In the genomic region with DNA sequence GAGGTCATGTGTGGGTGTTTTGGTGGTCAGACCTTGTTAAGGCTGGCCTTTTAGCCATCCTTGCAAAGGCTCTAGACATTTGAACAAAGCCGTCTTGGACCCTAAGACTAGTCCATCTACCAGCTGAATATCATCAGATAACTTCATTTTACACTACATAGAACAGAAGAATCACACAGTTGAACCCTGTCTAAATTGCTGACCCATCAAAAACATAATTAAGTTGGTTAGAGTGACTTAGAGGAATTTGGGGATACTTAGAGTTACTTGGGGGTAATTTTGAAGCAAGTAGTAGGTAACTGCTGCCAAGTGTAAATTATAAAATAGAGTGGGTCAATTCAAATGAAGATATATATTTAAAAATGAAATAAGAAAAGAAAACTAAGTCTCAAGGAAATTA, we compare ENCODE assay signal across 3 cellular contexts.
TF ChIP-seq lines count a peak whose summit lies in the region.

No MANE protein-coding gene starts in this region.

TF ChIP-seq in A549, 52 proteins besides CTCF, POLR2A, EP300 and RAD21:
- TF ChIP-seq MAFK (IDR thresholded peaks at IDR 0.05; ENCODE audit: partially characterized antibody) (peak; percentile 82), PHF8 (IDR thresholded peaks at IDR 0.05; ENCODE audit: borderline replicate concordance, low read depth) (no peak)

TF ChIP-seq in IMR-90, 13 proteins besides CTCF, POLR2A, EP300 and RAD21:
- TF ChIP-seq MAFK (IDR thresholded peaks at IDR 0.05; ENCODE audit: low read depth, low read length) (peak; percentile 95), CEBPB (IDR thresholded peaks at IDR 0.05; ENCODE audit: low read depth, low read length) (no peak), FOS (IDR thresholded peaks at IDR 0.05; ENCODE audit: low read depth, low read length) (no peak)

TF ChIP-seq in K562, 482 proteins besides CTCF, POLR2A, EP300 and RAD21:
- no peak for TF ChIP-seq CEBPB (tag; IDR thresholded peaks at IDR 0.05)
- peak; percentile 67 for TF ChIP-seq MAFF (IDR thresholded peaks at IDR 0.05; ENCODE audit: low read length)
- TF ChIP-seq CREBBP (IDR thresholded peaks at IDR 0.05; ENCODE audit: low read depth, low read length), result no peak
- peak; percentile 66 for TF ChIP-seq ZNF316 (IDR thresholded peaks at IDR 0.05)
- TF ChIP-seq MAFG (tag; conservative IDR thresholded peaks at IDR 0.05), result 0 out of 2 replicates have a peak, but pooled peaks have one; percentile 26
- TF ChIP-seq MAFK (IDR thresholded peaks at IDR 0.05; ENCODE audit: low read length), result peak; percentile 62
- no peak for TF ChIP-seq GTF2A2 (tag; IDR thresholded peaks at IDR 0.05)
